8 cellular contexts compared by ENCODE assay signal in genomic region chr9:33170464-33171156, GRCh38. TPM values are rescaled to one million over a fixed set of nuclear protein-coding genes. Genes with fewer than 3 reads are reported as not detected.
DNase-seq lines count a peak whose midpoint lies in the region; ATAC-seq and TF ChIP-seq lines count a peak whose summit lies in the region.

No MANE protein-coding gene starts in this region.

- CTCF ChIA-PET in CD4-positive, alpha-beta memory T cell (lab: Charles Lee; ENCODE audit: partially characterized antibody) = interaction anchor here (0.7 to 4.1 kb wide), 21 partner anchors 9 to 104 kb away, joined by 3 to 25 read pairs (median 4); no protein-coding TSS in a partner anchor

- intact Hi-C loops in CD4-positive, alpha-beta memory T cell (cut with micrococcal nuclease) = loop anchor here (1.0 to 2.0 kb wide), 2 partner anchors 54 to 89 kb away; no protein-coding TSS in a partner anchor

- no peak for ATAC-seq in naive B cell (ENCODE audit: low read depth in 2 of 2)
- ATAC-seq in HG02759 (IDR thresholded peaks at IDR 0.05; ENCODE audit: unreplicated experiment) = no peak

- DNase-seq in CD4-positive, alpha-beta memory T cell = peak; percentile 32 to 44 (median 43)
- DNase-seq in HL-60 (ENCODE audit: low read depth in 1 of 2, low spot score in 1 of 2) = peak in 1 of 2 experiments; percentile 59
- DNase-seq in cardiac fibroblast (ENCODE audit: low read depth in 2 of 2) = peak; percentile 37 to 40
- DNase-seq in naive B cell = no peak
- DNase-seq in germinal center (ENCODE audit: low spot score) = no peak
- no peak for DNase-seq in ecto neural progenitor cell (ENCODE audit: low spot score)

- no peaks in the 10 kb centered on the region for H3K9me3 Mint-ChIP-seq in CD4-positive, alpha-beta memory T cell
- H3K9me3 Mint-ChIP-seq in naive B cell = no peaks in the 10 kb centered on the region

- H3K9me3 ChIP-seq in CD4-positive, alpha-beta memory T cell (ENCODE audit: control insufficient read depth in 1 of 2, low read length in 2 of 2) = no peaks in the 10 kb centered on the region

- peaks cover 16% of the 10 kb centered on the region for H3K4me1 ChIP-seq in CD4-positive, alpha-beta memory T cell (ENCODE audit: insufficient read depth, low read length)

- no peaks in the 10 kb centered on the region for H3K27me3 Mint-ChIP-seq in CD4-positive, alpha-beta memory T cell
- no peaks in the 10 kb centered on the region for H3K27me3 Mint-ChIP-seq in naive B cell

- peak overlapping the region in 5 of 7 donors; percentile 5 to 97 (median 66) for H3K27ac Mint-ChIP-seq in CD4-positive, alpha-beta memory T cell
- H3K27ac Mint-ChIP-seq in naive B cell = peak overlapping the region in 4 of 6 donors; percentile 10 to 93 (median 78)

- H3K4me3 ChIP-seq in CD4-positive, alpha-beta memory T cell (ENCODE audit: low read length in 2 of 2) = no peak overlapping the region
- no peak overlapping the region for H3K4me3 ChIP-seq in HL-60 (replicated peaks; ENCODE audit: insufficient read depth, low read length)
- H3K4me3 ChIP-seq in cardiac fibroblast (replicated peaks in 1 of 2; ENCODE audit: low read depth in 2 of 2, low read length in 2 of 2) = no peak overlapping the region

- peaks cover 19 to 27% (median 25%) of the 10 kb centered on the region in 4 donors for H3K4me1 Mint-ChIP-seq in CD4-positive, alpha-beta memory T cell
- H3K4me1 Mint-ChIP-seq in naive B cell = peaks cover 26 to 40% (median 34%) of the 10 kb centered on the region in 3 donors

- no peak overlapping the region for H3K27ac ChIP-seq in CD4-positive, alpha-beta memory T cell (ENCODE audit: low read depth, low read length)
- H3K27ac ChIP-seq in HL-60 (replicated peaks) = no peak overlapping the region

- 0 out of 2 replicates have a peak, but pooled peaks have one; percentile 20 for TF ChIP-seq POLR2A in Raji (IDR thresholded peaks at IDR 0.05; ENCODE audit: insufficient read depth, low read depth, low read length)

- H3K4me3 Mint-ChIP-seq in CD4-positive, alpha-beta memory T cell = peak overlapping the region in 1 of 8 donors; percentile 27
- peak overlapping the region in 3 of 8 donors; percentile 61 to 72 (median 68) for H3K4me3 Mint-ChIP-seq in naive B cell

- H3K36me3 ChIP-seq in CD4-positive, alpha-beta memory T cell (ENCODE audit: insufficient read depth, low read length) = no peaks in the 10 kb centered on the region

- peak; percentile 14 for TF ChIP-seq CTCF in HL-60 (IDR thresholded peaks at IDR 0.05; ENCODE audit: insufficient read depth, low read length)
- TF ChIP-seq CTCF in cardiac fibroblast (IDR thresholded peaks at IDR 0.05; ENCODE audit: low read depth, low read length) = peak; percentile 10

- peaks cover 0 to 6% of the 10 kb centered on the region in 2 donors for H3K36me3 Mint-ChIP-seq in CD4-positive, alpha-beta memory T cell
- H3K36me3 Mint-ChIP-seq in naive B cell = no peaks in the 10 kb centered on the region

- POLR2A ChIA-PET in CD4-positive, alpha-beta memory T cell (lab: Charles Lee; ENCODE audit: partially characterized antibody) = interaction anchor here (0.7 to 14.4 kb wide), 7 partner anchors 9 to 120 kb away, joined by 3 to 376 read pairs (median 3); partner anchors contain the start of gene NFX1

- H3K27me3 ChIP-seq in CD4-positive, alpha-beta memory T cell (ENCODE audit: insufficient read depth, low read length) = no peaks in the 10 kb centered on the region
- H3K27me3 ChIP-seq in HL-60 (ENCODE audit: insufficient read depth, poor library complexity, severe bottlenecking) = no peaks in the 10 kb centered on the region

RNA-seq across cellular contexts. Expression of gene B4GALT1, which starts 3.5 kb away (rescaled TPM):
- 10 to 100 TPM; 54.1 to 56.0 TPM for total RNA-seq in CD4-positive, alpha-beta memory T cell
- polyA plus RNA-seq in CD4-positive, alpha-beta memory T cell = 10 to 100 TPM; 16.6 to 32.0 TPM
- 100 to 1,000 TPM in 1 of 6 donors, 10 to 100 TPM in 5; 30.4 to 112 (median 72.8) TPM for polyA plus RNA-seq in naive B cell (ENCODE audit: low read depth in 6 of 6)

Comparison
In these comparisons a context has a peak if more than half of its experiments do, and no peak if none do; other contexts are left out.
1. DNase-seq: peak in CD4-positive, alpha-beta memory T cell (5 of 5) and cardiac fibroblast (2 of 2); none in naive B cell (single experiment), germinal center (single experiment) and ecto neural progenitor cell (single experiment).